Comparison of ENCODE assay signal across 22 cellular contexts in the genomic region with DNA sequence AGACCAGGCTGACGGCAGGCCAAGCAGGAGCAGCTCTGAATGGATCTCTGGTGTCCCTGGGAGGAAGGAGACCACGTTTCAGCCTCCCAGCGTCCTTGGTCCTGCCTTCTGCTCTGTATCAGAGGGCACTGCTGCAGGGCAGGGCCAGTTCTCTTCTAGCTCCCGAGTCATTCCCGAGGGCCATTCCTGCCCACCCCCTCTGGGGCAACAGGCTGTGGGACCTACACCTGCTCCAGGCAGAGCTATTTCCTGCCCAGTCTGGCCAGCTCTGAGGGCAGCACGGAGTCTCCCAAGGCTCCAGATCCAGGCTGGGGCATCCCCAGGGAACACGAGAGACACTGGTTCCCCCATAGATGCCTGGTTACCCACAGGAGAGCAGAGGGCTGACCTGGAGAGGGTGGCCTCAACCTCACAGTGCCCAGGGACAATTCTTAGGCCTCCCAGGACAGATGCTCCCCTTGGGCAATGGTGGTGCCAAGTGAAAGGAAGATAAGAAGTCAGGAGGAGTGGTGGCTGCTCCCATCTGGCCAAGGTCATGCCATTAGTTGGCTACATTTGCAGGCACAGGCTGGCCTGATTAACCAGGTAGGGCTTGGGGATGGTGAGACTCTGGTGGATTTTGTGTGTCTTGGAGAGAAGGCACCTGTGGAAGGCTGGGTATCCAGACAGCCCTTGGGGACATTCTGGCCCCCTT. TPM values are rescaled to one million over a fixed set of nuclear protein-coding genes. Genes with fewer than 3 reads are reported as not detected.
"Had no signal": no experiment of that assay in that cellular context is flagged by ENCODE, and none has a peak within 500 bp of the region (broad histone marks: within the 10 kb centered on the region; RNA-seq: fewer than 3 reads in every experiment).

No MANE protein-coding gene starts in this region.

- FAIRE-seq: astrocyte, endothelial cell of umbilical vein had no signal

- H3K9me3 Mint-ChIP-seq: activated naive CD4-positive, alpha-beta T cell treated with anti-CD3 and anti-CD28 coated beads, Interleukin-2, amount 10 ng/mL, durations not matched to agents 7 days and 5 days; activated T-helper 2 cell treated with anti-CD3 and anti-CD28 coated beads, Interferon-gamma antibody, Interleukin-2, Interleukin-4, amounts not matched to agents 10 μg/mL and 5 μg/mL and 100 μg/mL, durations not matched to agents 14 hours and 24 hours and 36 hours; immature natural killer cell; naive thymus-derived CD4-positive, alpha-beta T cell; T-cell; type B pancreatic cell had no signal

- H3K4me3 ChIP-seq: cardiac muscle cell, colonic mucosa had no signal

- H3K27ac Mint-ChIP-seq: activated naive CD4-positive, alpha-beta T cell treated with anti-CD3 and anti-CD28 coated beads, Interleukin-2, amount 10 ng/mL, durations not matched to agents 7 days and 5 days; activated T-helper 2 cell treated with anti-CD3 and anti-CD28 coated beads, Interferon-gamma antibody, Interleukin-2, Interleukin-4, amounts not matched to agents 10 μg/mL and 5 μg/mL and 100 μg/mL, durations not matched to agents 14 hours and 24 hours and 36 hours; immature natural killer cell; naive thymus-derived CD4-positive, alpha-beta T cell; T-cell; type B pancreatic cell had no signal

- H3K4me3 Mint-ChIP-seq: activated naive CD4-positive, alpha-beta T cell treated with anti-CD3 and anti-CD28 coated beads, Interleukin-2, amount 10 ng/mL, durations not matched to agents 7 days and 5 days; immature natural killer cell; naive thymus-derived CD4-positive, alpha-beta T cell; T-cell; type B pancreatic cell had no signal

- H3K36me3 Mint-ChIP-seq: activated naive CD4-positive, alpha-beta T cell treated with anti-CD3 and anti-CD28 coated beads, Interleukin-2, amount 10 ng/mL, durations not matched to agents 7 days and 5 days; immature natural killer cell; naive thymus-derived CD4-positive, alpha-beta T cell; T-cell; type B pancreatic cell had no signal

- H3K4me1 ChIP-seq: colonic mucosa had no signal

- H3K27ac ChIP-seq: cardiac muscle cell, colonic mucosa, neutrophil had no signal

- DNase-seq: activated CD4-positive, CD25-positive, alpha-beta regulatory T cell treated with anti-CD3 and anti-CD28 coated beads, Interleukin-2, amount 50 U/mL, for 72 hours; activated naive CD4-positive, alpha-beta T cell treated with anti-CD3 and anti-CD28 coated beads, Interleukin-2, amount 10 ng/mL, durations not matched to agents 7 days and 5 days; activated T-cell treated with anti-CD3 and anti-CD28 coated beads for 4 hours; colonic mucosa; effector CD4-positive, alpha-beta T cell; foreskin fibroblast; immature natural killer cell; mammary epithelial cell; naive thymus-derived CD4-positive, alpha-beta T cell; stimulated activated CD4-positive, alpha-beta T cell treated with anti-CD3 and anti-CD28 coated beads, Interleukin-12 subunit alpha, Interleukin-12 subunit beta, amount 100 ng/mL, for 4 hours; stimulated activated CD4-positive, alpha-beta T cell treated with anti-CD3 and anti-CD28 coated beads, Interleukin-2, amount 100 ng/mL, for 24 hours; T1000 had no signal

- H3K4me1 Mint-ChIP-seq: activated naive CD4-positive, alpha-beta T cell treated with anti-CD3 and anti-CD28 coated beads, Interleukin-2, amount 10 ng/mL, durations not matched to agents 7 days and 5 days; immature natural killer cell had no signal

- ATAC-seq: left lobe of liver; naive thymus-derived CD4-positive, alpha-beta T cell; T-cell had no signal

- H3K36me3 ChIP-seq: cardiac muscle cell, colonic mucosa, neutrophil had no signal

- H3K9me3 ChIP-seq: colonic mucosa, neutrophil had no signal

RNA-seq across cellular contexts. Expression of a gene that starts 2.0 kb away (rescaled TPM):
- total RNA-seq: activated CD8-positive, alpha-beta memory T cell treated with anti-CD3 and anti-CD28 coated beads for 36 hours; activated T-helper 2 cell treated with anti-CD3 and anti-CD28 coated beads, Interferon-gamma antibody, Interleukin-2, Interleukin-4, amounts not matched to agents 10 μg/mL and 5 μg/mL and 100 μg/mL, durations not matched to agents 14 hours and 24 hours and 36 hours; cardiac muscle cell; endothelial cell of umbilical vein; mammary epithelial cell; naive thymus-derived CD4-positive, alpha-beta T cell; renal cortical epithelial cell; T-cell had no signal
- polyA plus RNA-seq: immature natural killer cell; mammary epithelial cell; naive thymus-derived CD4-positive, alpha-beta T cell had no signal
